ENCODE assay signal across 8 cellular contexts in the genomic region with DNA sequence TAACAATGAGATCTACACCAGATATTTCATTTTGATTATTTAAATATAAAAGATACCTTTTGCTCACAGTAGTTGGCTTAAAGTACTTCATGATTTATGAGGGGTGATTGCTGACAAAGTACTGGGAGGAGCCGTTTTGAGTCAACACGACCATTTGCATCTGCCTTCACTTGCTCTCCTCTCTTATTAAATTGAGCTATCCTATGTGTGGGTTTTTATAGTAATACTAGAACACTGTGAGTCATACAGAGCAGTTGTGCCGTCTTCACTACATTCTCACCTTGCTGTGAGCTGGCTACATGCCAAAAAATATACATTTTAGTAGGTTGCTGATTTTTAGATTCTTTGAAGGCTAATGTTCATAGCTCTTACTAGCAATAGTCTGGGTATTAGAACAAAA.
DNase-seq lines count a peak whose midpoint lies in the region; ATAC-seq and TF ChIP-seq lines count a peak whose summit lies in the region.

No MANE protein-coding gene starts in this region.

- no peaks in the 10 kb centered on the region for H3K9me2 ChIP-seq in GM23338 (ENCODE audit: insufficient read depth)

- no peak overlapping the region for H3K27ac ChIP-seq in GM23338 (ENCODE audit: low read depth)

- H3K27ac Mint-ChIP-seq in GM23338 = no peak overlapping the region

- no peaks in the 10 kb centered on the region for H3K27me3 Mint-ChIP-seq in GM23338 (ENCODE audit: insufficient read depth, low read depth, poor library complexity)

- H4K20me1 ChIP-seq in GM23338 (replicated peaks; ENCODE audit: insufficient read depth) = no peaks in the 10 kb centered on the region

- 0 out of 3 replicates have a peak, but pooled peaks cover 3% of the 10 kb centered on the region for H3K36me3 Mint-ChIP-seq in GM23338 (ENCODE audit: low read depth)

- TF ChIP-seq CTCF in GM23338 (conservative IDR thresholded peaks at IDR 0.05; ENCODE audit: low read depth in 2 of 2) = no peak

- peaks cover 2% of the 10 kb centered on the region; the same call in 2 of the 3 replicates for H3K4me1 Mint-ChIP-seq in GM23338

- H3K79me2 ChIP-seq in GM23338 (replicated peaks; ENCODE audit: insufficient read depth) = no peaks in the 10 kb centered on the region

- H3K36me3 ChIP-seq in GM23338 (ENCODE audit: insufficient read depth) = no peaks in the 10 kb centered on the region

- no peaks in the 10 kb centered on the region for H3K27me3 ChIP-seq in GM23338 (ENCODE audit: insufficient read depth)

- no peaks in the 10 kb centered on the region for H3F3A ChIP-seq in GM23338 (replicated peaks; ENCODE audit: low read depth)

- no peak overlapping the region for H3K4me2 ChIP-seq in GM23338

- ATAC-seq in GM18520 (IDR thresholded peaks at IDR 0.05; ENCODE audit: unreplicated experiment) = peak; percentile 95
- ATAC-seq in HG02610 (IDR thresholded peaks at IDR 0.05; ENCODE audit: unreplicated experiment) = peak; percentile 97
- ATAC-seq in HG03460 (IDR thresholded peaks at IDR 0.05; ENCODE audit: unreplicated experiment) = no peak
- ATAC-seq in GM21526 (IDR thresholded peaks at IDR 0.05; ENCODE audit: low FRiP score, unreplicated experiment) = no peak
- ATAC-seq in GM23338 = no peak

- DNase-seq in NCI-H2196 (lab: John Stamatoyannopoulos, UW; ENCODE audit: unreplicated experiment) (peak; percentile 59), glomerular visceral epithelial cell (ENCODE audit: extremely low spot score) (peak; percentile 42), NCI-H1930 (lab: John Stamatoyannopoulos, UW) (no peak), GM23338 (ENCODE audit: low spot score) (no peak)

- H3K4me3 Mint-ChIP-seq in GM23338 = no peak overlapping the region

- peaks cover 6% of the 10 kb centered on the region; the same call in 1 of the 2 replicates for H3K4me1 ChIP-seq in GM23338 (ENCODE audit: insufficient read depth)

- H2AFZ ChIP-seq in GM23338 = no peak overlapping the region

- no peak overlapping the region for H3K4me3 ChIP-seq in GM23338

- no peaks in the 10 kb centered on the region for H3K9me3 Mint-ChIP-seq in GM23338

TF ChIP-seq in GM23338, 12 proteins besides CTCF, POLR2A, EP300 and RAD21:
- TF ChIP-seq, protein P1, sequence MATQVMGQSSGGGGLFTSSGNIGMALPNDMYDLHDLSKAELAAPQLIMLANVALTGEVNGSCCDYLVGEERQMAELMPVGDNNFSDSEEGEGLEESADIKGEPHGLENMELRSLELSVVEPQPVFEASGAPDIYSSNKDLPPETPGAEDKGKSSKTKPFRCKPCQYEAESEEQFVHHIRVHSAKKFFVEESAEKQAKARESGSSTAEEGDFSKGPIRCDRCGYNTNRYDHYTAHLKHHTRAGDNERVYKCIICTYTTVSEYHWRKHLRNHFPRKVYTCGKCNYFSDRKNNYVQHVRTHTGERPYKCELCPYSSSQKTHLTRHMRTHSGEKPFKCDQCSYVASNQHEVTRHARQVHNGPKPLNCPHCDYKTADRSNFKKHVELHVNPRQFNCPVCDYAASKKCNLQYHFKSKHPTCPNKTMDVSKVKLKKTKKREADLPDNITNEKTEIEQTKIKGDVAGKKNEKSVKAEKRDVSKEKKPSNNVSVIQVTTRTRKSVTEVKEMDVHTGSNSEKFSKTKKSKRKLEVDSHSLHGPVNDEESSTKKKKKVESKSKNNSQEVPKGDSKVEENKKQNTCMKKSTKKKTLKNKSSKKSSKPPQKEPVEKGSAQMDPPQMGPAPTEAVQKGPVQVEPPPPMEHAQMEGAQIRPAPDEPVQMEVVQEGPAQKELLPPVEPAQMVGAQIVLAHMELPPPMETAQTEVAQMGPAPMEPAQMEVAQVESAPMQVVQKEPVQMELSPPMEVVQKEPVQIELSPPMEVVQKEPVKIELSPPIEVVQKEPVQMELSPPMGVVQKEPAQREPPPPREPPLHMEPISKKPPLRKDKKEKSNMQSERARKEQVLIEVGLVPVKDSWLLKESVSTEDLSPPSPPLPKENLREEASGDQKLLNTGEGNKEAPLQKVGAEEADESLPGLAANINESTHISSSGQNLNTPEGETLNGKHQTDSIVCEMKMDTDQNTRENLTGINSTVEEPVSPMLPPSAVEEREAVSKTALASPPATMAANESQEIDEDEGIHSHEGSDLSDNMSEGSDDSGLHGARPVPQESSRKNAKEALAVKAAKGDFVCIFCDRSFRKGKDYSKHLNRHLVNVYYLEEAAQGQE (IDR thresholded peaks at IDR 0.05; ENCODE audit: unreplicated experiment) = no peak
- TF ChIP-seq, protein P2, sequence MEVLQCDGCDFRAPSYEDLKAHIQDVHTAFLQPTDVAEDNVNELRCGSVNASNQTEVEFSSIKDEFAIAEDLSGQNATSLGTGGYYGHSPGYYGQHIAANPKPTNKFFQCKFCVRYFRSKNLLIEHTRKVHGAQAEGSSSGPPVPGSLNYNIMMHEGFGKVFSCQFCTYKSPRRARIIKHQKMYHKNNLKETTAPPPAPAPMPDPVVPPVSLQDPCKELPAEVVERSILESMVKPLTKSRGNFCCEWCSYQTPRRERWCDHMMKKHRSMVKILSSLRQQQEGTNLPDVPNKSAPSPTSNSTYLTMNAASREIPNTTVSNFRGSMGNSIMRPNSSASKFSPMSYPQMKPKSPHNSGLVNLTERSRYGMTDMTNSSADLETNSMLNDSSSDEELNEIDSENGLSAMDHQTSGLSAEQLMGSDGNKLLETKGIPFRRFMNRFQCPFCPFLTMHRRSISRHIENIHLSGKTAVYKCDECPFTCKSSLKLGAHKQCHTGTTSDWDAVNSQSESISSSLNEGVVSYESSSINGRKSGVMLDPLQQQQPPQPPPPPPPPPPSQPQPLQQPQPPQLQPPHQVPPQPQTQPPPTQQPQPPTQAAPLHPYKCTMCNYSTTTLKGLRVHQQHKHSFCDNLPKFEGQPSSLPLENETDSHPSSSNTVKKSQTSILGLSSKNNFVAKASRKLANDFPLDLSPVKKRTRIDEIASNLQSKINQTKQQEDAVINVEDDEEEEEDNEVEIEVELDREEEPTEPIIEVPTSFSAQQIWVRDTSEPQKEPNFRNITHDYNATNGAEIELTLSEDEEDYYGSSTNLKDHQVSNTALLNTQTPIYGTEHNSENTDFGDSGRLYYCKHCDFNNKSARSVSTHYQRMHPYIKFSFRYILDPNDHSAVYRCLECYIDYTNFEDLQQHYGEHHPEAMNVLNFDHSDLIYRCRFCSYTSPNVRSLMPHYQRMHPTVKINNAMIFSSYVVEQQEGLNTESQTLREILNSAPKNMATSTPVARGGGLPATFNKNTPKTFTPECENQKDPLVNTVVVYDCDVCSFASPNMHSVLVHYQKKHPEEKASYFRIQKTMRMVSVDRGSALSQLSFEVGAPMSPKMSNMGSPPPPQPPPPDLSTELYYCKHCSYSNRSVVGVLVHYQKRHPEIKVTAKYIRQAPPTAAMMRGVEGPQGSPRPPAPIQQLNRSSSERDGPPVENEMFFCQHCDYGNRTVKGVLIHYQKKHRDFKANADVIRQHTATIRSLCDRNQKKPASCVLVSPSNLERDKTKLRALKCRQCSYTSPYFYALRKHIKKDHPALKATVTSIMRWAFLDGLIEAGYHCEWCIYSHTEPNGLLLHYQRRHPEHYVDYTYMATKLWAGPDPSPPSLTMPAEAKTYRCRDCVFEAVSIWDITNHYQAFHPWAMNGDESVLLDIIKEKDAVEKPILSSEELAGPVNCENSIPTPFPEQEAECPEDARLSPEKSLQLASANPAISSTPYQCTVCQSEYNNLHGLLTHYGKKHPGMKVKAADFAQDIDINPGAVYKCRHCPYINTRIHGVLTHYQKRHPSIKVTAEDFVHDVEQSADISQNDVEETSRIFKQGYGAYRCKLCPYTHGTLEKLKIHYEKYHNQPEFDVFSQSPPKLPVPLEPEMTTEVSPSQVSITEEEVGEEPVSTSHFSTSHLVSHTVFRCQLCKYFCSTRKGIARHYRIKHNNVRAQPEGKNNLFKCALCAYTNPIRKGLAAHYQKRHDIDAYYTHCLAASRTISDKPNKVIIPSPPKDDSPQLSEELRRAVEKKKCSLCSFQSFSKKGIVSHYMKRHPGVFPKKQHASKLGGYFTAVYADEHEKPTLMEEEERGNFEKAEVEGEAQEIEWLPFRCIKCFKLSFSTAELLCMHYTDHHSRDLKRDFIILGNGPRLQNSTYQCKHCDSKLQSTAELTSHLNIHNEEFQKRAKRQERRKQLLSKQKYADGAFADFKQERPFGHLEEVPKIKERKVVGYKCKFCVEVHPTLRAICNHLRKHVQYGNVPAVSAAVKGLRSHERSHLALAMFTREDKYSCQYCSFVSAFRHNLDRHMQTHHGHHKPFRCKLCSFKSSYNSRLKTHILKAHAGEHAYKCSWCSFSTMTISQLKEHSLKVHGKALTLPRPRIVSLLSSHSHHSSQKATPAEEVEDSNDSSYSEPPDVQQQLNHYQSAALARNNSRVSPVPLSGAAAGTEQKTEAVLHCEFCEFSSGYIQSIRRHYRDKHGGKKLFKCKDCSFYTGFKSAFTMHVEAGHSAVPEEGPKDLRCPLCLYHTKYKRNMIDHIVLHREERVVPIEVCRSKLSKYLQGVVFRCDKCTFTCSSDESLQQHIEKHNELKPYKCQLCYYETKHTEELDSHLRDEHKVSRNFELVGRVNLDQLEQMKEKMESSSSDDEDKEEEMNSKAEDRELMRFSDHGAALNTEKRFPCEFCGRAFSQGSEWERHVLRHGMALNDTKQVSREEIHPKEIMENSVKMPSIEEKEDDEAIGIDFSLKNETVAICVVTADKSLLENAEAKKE (CRISPR knock-in tag; IDR thresholded peaks at IDR 0.05) = no peak
- no peak for TF ChIP-seq POLR2AphosphoS5 (IDR thresholded peaks at IDR 0.05; ENCODE audit: low read depth)
- no peak for TF ChIP-seq EZH2 (IDR thresholded peaks at IDR 0.05; ENCODE audit: low read depth, unreplicated experiment)
- no peak for TF ChIP-seq ZNF331 (CRISPR knock-in tag; IDR thresholded peaks at IDR 0.05; ENCODE audit: low read depth)
- no peak for TF ChIP-seq NANOG (IDR thresholded peaks at IDR 0.05; ENCODE audit: borderline replicate concordance)
- no peak for TF ChIP-seq ZNF114 (CRISPR knock-in tag; IDR thresholded peaks at IDR 0.05)
- no peak for TF ChIP-seq EZH2phosphoT487 (IDR thresholded peaks at IDR 0.05; ENCODE audit: unreplicated experiment)
- no peak for TF ChIP-seq JUNB (IDR thresholded peaks at IDR 0.05; ENCODE audit: unreplicated experiment)
- no peak for TF ChIP-seq STAT1 (IDR thresholded peaks at IDR 0.05; ENCODE audit: unreplicated experiment)

Comparison
In these comparisons a context has a peak if more than half of its experiments do, and no peak if none do; other contexts are left out.
1. ATAC-seq: peak in GM18520 (single experiment) and HG02610 (single experiment); none in HG03460 (single experiment), GM21526 (single experiment) and GM23338 (single experiment).
2. DNase-seq: peak in NCI-H2196 (single experiment) and glomerular visceral epithelial cell (single experiment); none in NCI-H1930 (0 of 2) and GM23338 (single experiment).